ENCODE assay signal across 19 cellular contexts in genomic region chr11:31050061-31050790, GRCh38.
A peak's percentile ranks its signal among the peaks of the same experiment; 100 is the strongest.
DNase-seq lines count a peak whose midpoint lies in the region; ATAC-seq, FAIRE-seq and TF ChIP-seq lines count a peak whose summit lies in the region.
"Had no signal": no experiment of that assay in that cellular context is flagged by ENCODE, and none has a peak within 500 bp of the region (broad histone marks: within the 10 kb centered on the region; RNA-seq: fewer than 3 reads in every experiment).

No MANE protein-coding gene starts in this region.

- TF ChIP-seq EP300 in HepG2 (IDR thresholded peaks at IDR 0.05; ENCODE audit: low read depth in 2 of 2, low read length in 2 of 2) (no peak), HepG2 (CRISPR knock-in tag; IDR thresholded peaks at IDR 0.05; ENCODE audit: borderline replicate concordance) (no peak)

- H3K9me3 Mint-ChIP-seq in H9, result peaks cover 13 to 20% of the 10 kb centered on the region in 2 experiments; a peak in 4 of 5 replicates
- peaks cover 21% of the 10 kb centered on the region for H3K9me3 Mint-ChIP-seq in activated T-helper 17 cell treated with anti-CD3 and anti-CD28 coated beads, Interleukin-2, amount 50 U/mL, for 72 hours
- H3K9me3 Mint-ChIP-seq in CD4-positive, alpha-beta T cell, result peaks cover 19% of the 10 kb centered on the region

- H2BK5ac ChIP-seq in H9 (ENCODE audit: insufficient read length, low read length), result no peak overlapping the region

- H3K36me3 Mint-ChIP-seq in H9 (ENCODE audit: insufficient read depth in 1 of 3, low read depth in 3 of 3), result peaks cover 0 to 9% (median 6%) of the 10 kb centered on the region in 3 experiments; a peak in 5 of 7 replicates
- H3K36me3 Mint-ChIP-seq in activated T-helper 17 cell treated with anti-CD3 and anti-CD28 coated beads, Interleukin-2, amount 50 U/mL, for 72 hours (ENCODE audit: low read depth), result no peaks in the 10 kb centered on the region
- H3K36me3 Mint-ChIP-seq in CD4-positive, alpha-beta T cell (ENCODE audit: low read depth), result no peaks in the 10 kb centered on the region

- no peak overlapping the region for H2BK15ac ChIP-seq in H9 (ENCODE audit: low read depth, low read length)

- H3K79me2 ChIP-seq in H9 (ENCODE audit: insufficient read depth, low read length), result no peaks in the 10 kb centered on the region
- no peaks in the 10 kb centered on the region for H3K79me2 ChIP-seq in HepG2 (ENCODE audit: insufficient read depth, low read length)

- H3K4me2 ChIP-seq in H9 (ENCODE audit: insufficient read depth, insufficient read length, low read length) (no peak overlapping the region), HepG2 (ENCODE audit: low read depth, low read length) (no peak overlapping the region)
- H3K4me2 ChIP-seq: PC-9, SK-N-SH had no signal

- no TSS peak for BruUV-seq in HepG2 (replicated peaks; lab: Mats Ljungman, UMichigan)

- no CpG with 5 or more reads among the region's 10 CpGs for WGBS in H9 (ENCODE audit: extremely low coverage, insufficient read length, low lambda C conversion rate)
- 55% methylated on average over 6 of the region's 10 CpGs for WGBS in HepG2 (ENCODE audit: low lambda C conversion rate)

- intact Hi-C loops in HepG2 (cut with micrococcal nuclease; ENCODE audit: unreplicated experiment), result no loop called here
- intact Hi-C loops in CD4-positive, alpha-beta T cell (cut with DNase I, micrococcal nuclease), result no loop called here

- no peaks in the 10 kb centered on the region for H3K79me1 ChIP-seq in H9 (ENCODE audit: insufficient read depth, low read depth, low read length, poor library complexity, severe bottlenecking)

- no peaks in the 10 kb centered on the region; the same call in 1 of the 2 replicates for H3K4me1 ChIP-seq in H9 (ENCODE audit: insufficient read depth, low read length)
- H3K4me1 ChIP-seq in HepG2 (ENCODE audit: insufficient read depth, low read length), result 0 out of 2 replicates have a peak, but pooled peaks cover 8% of the 10 kb centered on the region
- H3K4me1 ChIP-seq: prostate gland, upper lobe of left lung had no signal

- H3K9ac ChIP-seq in H9 (ENCODE audit: extremely low read depth, insufficient read length, low read length), result no peak overlapping the region
- no peak overlapping the region for H3K9ac ChIP-seq in HepG2 (ENCODE audit: insufficient read depth, low read depth, low read length)
- H3K9ac ChIP-seq: SK-N-SH had no signal

- H4K20me1 ChIP-seq in H9 (ENCODE audit: control insufficient read depth, insufficient read depth, insufficient read length) (no peaks in the 10 kb centered on the region), HepG2 (ENCODE audit: insufficient read depth, low read length) (no peaks in the 10 kb centered on the region)

- CTCF ChIA-PET in HepG2 (lab: Yijun Ruan, JAX; ENCODE audit: low intra/inter-chr PET ratio, low total read pairs), result no interaction called here
- CTCF ChIA-PET in CD4-positive, alpha-beta T cell (lab: Charles Lee), result no interaction called here

- H3K36me3 ChIP-seq in HepG2 (replicated peaks in 1 of 2; ENCODE audit: control insufficient read depth in 1 of 2, insufficient read depth in 2 of 2, low read length in 2 of 2), result no peaks in the 10 kb centered on the region
- H3K36me3 ChIP-seq: prostate gland, upper lobe of left lung had no signal

- POLR2A ChIA-PET in HepG2 (lab: Yijun Ruan, JAX), result no interaction called here
- POLR2A ChIA-PET in CD4-positive, alpha-beta T cell (lab: Charles Lee), result no interaction called here

- H2AFZ ChIP-seq in H9 (ENCODE audit: low read length), result no peak overlapping the region
- no peak overlapping the region for H2AFZ ChIP-seq in HepG2 (ENCODE audit: low read length)
- H2AFZ ChIP-seq: PC-9 had no signal

- no peak for TF ChIP-seq RAD21 in HepG2 (CRISPR knock-in tag; IDR thresholded peaks at IDR 0.05)

- H3K18ac ChIP-seq in H9 (ENCODE audit: insufficient read length, low read depth, low read length), result no peak overlapping the region

- no peak for FAIRE-seq in HepG2 (lab: Jason Lieb, UNC)
- FAIRE-seq: frontal cortex had no signal

- H3K27ac ChIP-seq in H9 (ENCODE audit: insufficient read length, low read depth, low read length), result no peak overlapping the region
- H3K27ac ChIP-seq in HepG2 (ENCODE audit: extremely low read length, insufficient read depth, low read length), result no peak overlapping the region
- no peak overlapping the region for H3K27ac ChIP-seq in CD4-positive, alpha-beta T cell (ENCODE audit: low read depth, low read length)
- H3K27ac ChIP-seq: PC-9, prostate gland, upper lobe of left lung had no signal

- no peak overlapping the region for H2AK5ac ChIP-seq in H9 (ENCODE audit: insufficient read length, low read length)

- no peak for TF ChIP-seq POLR2A in HepG2 (IDR thresholded peaks at IDR 0.05; ENCODE audit: insufficient read depth in 1 of 2, low read depth in 2 of 2, low read length in 2 of 2)

- no peak overlapping the region for H2BK120ac ChIP-seq in H9 (ENCODE audit: low read depth, low read length, poor library complexity, severe bottlenecking)

- TF ChIP-seq CTCF in H9 (conservative IDR thresholded peaks at IDR 0.05) (no peak), HepG2 (CRISPR knock-in tag; IDR thresholded peaks at IDR 0.05) (no peak)
- no peak for TF ChIP-seq CTCF in CD4-positive, alpha-beta T cell (IDR thresholded peaks at IDR 0.05)

- no peaks in the 10 kb centered on the region for H3K23me2 ChIP-seq in H9 (ENCODE audit: insufficient read length, low read depth, low read length, poor library complexity, severe bottlenecking)

- H3K23ac ChIP-seq in H9 (ENCODE audit: insufficient read length, low read depth, low read length), result no peak overlapping the region

- H3K27me3 ChIP-seq in H9 (ENCODE audit: insufficient read depth, low read length), result no peaks in the 10 kb centered on the region
- no peaks in the 10 kb centered on the region for H3K27me3 ChIP-seq in HepG2 (ENCODE audit: control insufficient read depth in 1 of 2, insufficient read depth in 2 of 2, low read length in 2 of 2)
- H3K27me3 ChIP-seq in CD4-positive, alpha-beta T cell (ENCODE audit: control insufficient read depth, insufficient read depth, low read length), result no peaks in the 10 kb centered on the region
- H3K27me3 ChIP-seq: upper lobe of left lung had no signal

- H4K5ac ChIP-seq in H9 (ENCODE audit: insufficient read length, low read depth, low read length), result no peak overlapping the region

- no peak overlapping the region for H3T11ph ChIP-seq in H9 (ENCODE audit: low read length)

- no peak overlapping the region for H2BK12ac ChIP-seq in H9 (ENCODE audit: insufficient read length, low read depth, low read length)

- H3K4me3 Mint-ChIP-seq in H9, result no peak overlapping the region
- H3K4me3 Mint-ChIP-seq in activated T-helper 17 cell treated with anti-CD3 and anti-CD28 coated beads, Interleukin-2, amount 50 U/mL, for 72 hours, result no peak overlapping the region
- H3K4me3 Mint-ChIP-seq in CD4-positive, alpha-beta T cell, result no peak overlapping the region
- H3K4me3 Mint-ChIP-seq: activated naive CD4-positive, alpha-beta T cell treated with anti-CD3 and anti-CD28 coated beads for 36 hours; naive thymus-derived CD8-positive, alpha-beta T cell had no signal

- H3K4me3 ChIP-seq in HepG2 (replicated peaks in 1 of 3; ENCODE audit: insufficient read depth in 1 of 3, low read depth in 2 of 3, low read length in 3 of 3), result no peak overlapping the region
- H3K4me3 ChIP-seq: PC-9, prostate gland, upper lobe of left lung had no signal

- H3K14ac ChIP-seq in H9 (ENCODE audit: insufficient read depth, low read length), result peak overlapping the region; percentile 15; the same call in 1 of the 2 replicates

- no peak overlapping the region for H3K4ac ChIP-seq in H9 (ENCODE audit: low read depth, low read length)

- H3K9me3 ChIP-seq in H9 (ENCODE audit: control insufficient read depth, low read depth, low read length) (no peaks in the 10 kb centered on the region), HepG2 (ENCODE audit: low read length) (no peaks in the 10 kb centered on the region)
- no peaks in the 10 kb centered on the region for H3K9me3 ChIP-seq in CD4-positive, alpha-beta T cell (ENCODE audit: control insufficient read depth, low read length)
- H3K9me3 ChIP-seq: prostate gland, SK-N-SH had no signal

- DNase-seq in DMS153 treated with DMSO at 0.1 percent for 48 hours (lab: John Stamatoyannopoulos, UW; ENCODE audit: unreplicated experiment) (peak; percentile 51), H9 (peak; percentile 35), NCI-H345 (lab: John Stamatoyannopoulos, UW) (peak; percentile 90), HepG2 (ENCODE audit: low spot score) (no peak), NAMALWA (ENCODE audit: low spot score) (no peak)
- DNase-seq in activated CD4-positive, CD25-positive, alpha-beta regulatory T cell (lab: John Stamatoyannopoulos, UW), result no peak
- DNase-seq in CD4-positive, alpha-beta T cell, result no peak
- DNase-seq: activated CD4-positive, alpha-beta T cell treated with anti-CD3 and anti-CD28 coated beads, Interleukin-2, amount 50 U/mL, for 1 hour; activated naive CD4-positive, alpha-beta T cell treated with anti-CD3 and anti-CD28 coated beads for 36 hours; C1 segment of cervical spinal cord; cortex of kidney; naive thymus-derived CD8-positive, alpha-beta T cell; SK-N-SH; stimulated activated naive CD4-positive, alpha-beta T cell treated with Interleukin-2 at 50 U/mL for 16 hours; upper lobe of left lung had no signal

- no peaks in the 10 kb centered on the region; the same call in 1 of the 2 replicates for H3K27me3 Mint-ChIP-seq in H9 (ENCODE audit: low read depth)
- H3K27me3 Mint-ChIP-seq in activated T-helper 17 cell treated with anti-CD3 and anti-CD28 coated beads, Interleukin-2, amount 50 U/mL, for 72 hours, result no peaks in the 10 kb centered on the region
- H3K27me3 Mint-ChIP-seq in CD4-positive, alpha-beta T cell, result no peaks in the 10 kb centered on the region
- H3K27me3 Mint-ChIP-seq: naive thymus-derived CD8-positive, alpha-beta T cell had no signal

- in situ Hi-C loops in HepG2 (cut with HindIII; ENCODE audit: extremely low pct_ligation_motif_present, low pct_unique_long_range_greater_than_20kb), result no loop called here

- H4K8ac ChIP-seq in H9 (replicated peaks; ENCODE audit: insufficient read length, low read depth, low read length), result no peak overlapping the region

- no peak overlapping the region for H4K91ac ChIP-seq in H9 (ENCODE audit: insufficient read length, low read depth, low read length)

- H3K4me1 Mint-ChIP-seq in H9, result peaks cover 18 to 21% of the 10 kb centered on the region in 2 experiments
- no peaks in the 10 kb centered on the region for H3K4me1 Mint-ChIP-seq in activated T-helper 17 cell treated with anti-CD3 and anti-CD28 coated beads, Interleukin-2, amount 50 U/mL, for 72 hours
- no peaks in the 10 kb centered on the region for H3K4me1 Mint-ChIP-seq in CD4-positive, alpha-beta T cell (ENCODE audit: low read depth)
- H3K4me1 Mint-ChIP-seq: naive thymus-derived CD8-positive, alpha-beta T cell had no signal

- H3K27ac Mint-ChIP-seq in H9, result peak overlapping the region in 1 of 3 experiments; percentile 50; a peak in 1 of 7 replicates
- no peak overlapping the region for H3K27ac Mint-ChIP-seq in activated T-helper 17 cell treated with anti-CD3 and anti-CD28 coated beads, Interleukin-2, amount 50 U/mL, for 72 hours
- H3K27ac Mint-ChIP-seq in CD4-positive, alpha-beta T cell, result no peak overlapping the region
- H3K27ac Mint-ChIP-seq: activated naive CD4-positive, alpha-beta T cell treated with anti-CD3 and anti-CD28 coated beads for 36 hours; naive thymus-derived CD8-positive, alpha-beta T cell had no signal

- H2BK20ac ChIP-seq in H9 (ENCODE audit: low read depth, low read length, poor library complexity, severe bottlenecking), result no peak overlapping the region

- ATAC-seq in HepG2, result no peak
- no peak for ATAC-seq in activated T-helper 17 cell treated with anti-CD3 and anti-CD28 coated beads, Interleukin-2, amount 50 U/mL, for 72 hours (replicated peaks)
- ATAC-seq in CD4-positive, alpha-beta T cell (ENCODE audit: poor library complexity), result no peak
- ATAC-seq: naive thymus-derived CD8-positive, alpha-beta T cell had no signal

- H3K56ac ChIP-seq in H9 (ENCODE audit: insufficient read length, low read depth, low read length), result no peak overlapping the region

Comparison
In these comparisons a context has a peak if more than half of its experiments do, and no peak if none do; other contexts are left out.
1. DNase-seq: peak in DMS153 treated with DMSO at 0.1 percent for 48 hours (single experiment), H9 (single experiment) and NCI-H345 (single experiment); none in HepG2 (single experiment), activated CD4-positive, CD25-positive, alpha-beta regulatory T cell (0 of 4), NAMALWA (single experiment) and CD4-positive, alpha-beta T cell (0 of 10).